14 cellular contexts compared by ENCODE assay signal in the genomic region with DNA sequence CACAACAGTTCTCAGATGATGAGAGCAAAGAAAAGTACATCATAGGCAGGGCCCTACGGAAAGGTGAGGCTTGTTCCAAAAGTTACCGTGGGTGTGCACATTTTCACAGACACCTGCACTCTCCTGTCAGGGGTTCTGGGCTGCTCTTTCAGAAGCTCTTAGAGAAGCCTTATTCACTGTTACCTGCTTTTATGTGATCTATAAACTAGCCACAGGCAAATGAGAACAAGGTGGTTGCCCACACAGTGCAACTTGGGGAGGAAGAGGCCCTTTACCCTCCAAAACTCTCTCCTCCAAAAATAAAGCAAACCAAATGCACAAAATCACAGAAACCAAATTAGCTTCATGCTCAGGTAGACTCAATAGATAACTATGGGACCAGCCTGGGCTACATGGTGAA.
"Had no signal": no experiment of that assay in that cellular context is flagged by ENCODE, and none has a peak within 500 bp of the region (broad histone marks: within the 10 kb centered on the region; RNA-seq: fewer than 3 reads in every experiment).

No MANE protein-coding gene starts in this region.

- H3K9me3 ChIP-seq: body of pancreas, gastrocnemius medialis, sigmoid colon had no signal

- ATAC-seq: body of pancreas; effector memory CD8-positive, alpha-beta T cell; gastrocnemius medialis; left ventricle myocardium superior had no signal

- H3K4me3 ChIP-seq: body of pancreas, gastrocnemius medialis, sigmoid colon had no signal

- H3K9me3 Mint-ChIP-seq: central memory CD8-positive, alpha-beta T cell; dendritic cell treated with granulocyte-macrophage colony-stimulating factor and Interleukin-4, amounts not matched to agents 40 ng/mL and 50 ng/mL, for 4 days; effector memory CD8-positive, alpha-beta T cell had no signal

- H3K4me1 ChIP-seq: body of pancreas, gastrocnemius medialis, sigmoid colon had no signal

- H3K27ac Mint-ChIP-seq: dendritic cell treated with granulocyte-macrophage colony-stimulating factor and Interleukin-4, amounts not matched to agents 40 ng/mL and 50 ng/mL, for 4 days; effector memory CD8-positive, alpha-beta T cell had no signal

- H3K4me1 Mint-ChIP-seq: central memory CD8-positive, alpha-beta T cell had no signal

- H3K36me3 ChIP-seq: gastrocnemius medialis, sigmoid colon had no signal

- H3K27me3 ChIP-seq: body of pancreas, gastrocnemius medialis, sigmoid colon had no signal

- H3K27ac ChIP-seq: body of pancreas, epithelial cell of prostate, gastrocnemius medialis, sigmoid colon had no signal

- DNase-seq: activated naive CD4-positive, alpha-beta T cell treated with anti-CD3 and anti-CD28 coated beads, Interleukin-2, amount 50 U/mL, for 16 hours; activated T-cell treated with anti-CD3 and anti-CD28 coated beads, Interleukin-2, amount 50 U/mL, for 1 hour; body of pancreas; effector memory CD8-positive, alpha-beta T cell; gastrocnemius medialis; kidney; left ventricle myocardium superior; sigmoid colon; stimulated activated CD4-positive, alpha-beta T cell treated with anti-CD3 and anti-CD28 coated beads, Interleukin-2, amount 100 ng/mL, for 24 hours; stimulated activated naive CD4-positive, alpha-beta T cell; trophoblast cell had no signal

- H3K4me3 Mint-ChIP-seq: central memory CD8-positive, alpha-beta T cell; dendritic cell treated with granulocyte-macrophage colony-stimulating factor and Interleukin-4, amounts not matched to agents 40 ng/mL and 50 ng/mL, for 4 days; effector memory CD8-positive, alpha-beta T cell had no signal

- H3K27me3 Mint-ChIP-seq: dendritic cell treated with granulocyte-macrophage colony-stimulating factor and Interleukin-4, amounts not matched to agents 40 ng/mL and 50 ng/mL, for 4 days had no signal
